23 cellular contexts compared by ENCODE assay signal in the genomic region with DNA sequence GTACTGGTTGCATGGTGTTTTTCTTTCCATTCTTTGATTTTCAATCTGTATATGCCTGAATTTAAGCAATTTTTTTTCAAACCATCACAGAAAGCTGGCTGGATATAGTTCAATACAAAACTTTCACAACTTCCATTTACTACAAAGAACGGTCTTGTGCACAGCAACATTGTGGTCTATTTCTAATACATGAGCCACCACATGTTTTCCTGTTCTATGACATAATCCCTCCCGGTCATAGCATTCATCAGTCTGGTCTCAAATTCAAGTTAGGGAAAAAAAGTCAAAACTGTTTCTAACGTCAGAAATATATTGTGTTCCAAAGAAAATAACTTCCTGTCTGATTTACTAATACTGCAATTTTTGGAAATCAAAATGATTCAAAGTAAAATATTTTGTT. TPM values are rescaled to one million over a fixed set of nuclear protein-coding genes. Genes with fewer than 3 reads are reported as not detected.
DNase-seq lines count a peak whose midpoint lies in the region; ATAC-seq, FAIRE-seq and TF ChIP-seq lines count a peak whose summit lies in the region.
"Had no signal": no experiment of that assay in that cellular context is flagged by ENCODE, and none has a peak within 500 bp of the region (broad histone marks: within the 10 kb centered on the region; RNA-seq: fewer than 3 reads in every experiment).

No MANE protein-coding gene starts in this region.

- BruUV-seq in MCF 10A (replicated peaks; lab: Mats Ljungman, UMichigan) = no TSS peak

- TF ChIP-seq CTCF in MCF 10A (IDR thresholded peaks at IDR 0.05; ENCODE audit: unreplicated experiment) (no peak), breast epithelium (IDR thresholded peaks at IDR 0.05) (no peak), progenitor cell of endocrine pancreas (IDR thresholded peaks at IDR 0.05; ENCODE audit: unreplicated experiment) (no peak)

- no peaks in the 10 kb centered on the region for H3K27me3 ChIP-seq in breast epithelium
- H3K27me3 ChIP-seq: heart right ventricle, sigmoid colon had no signal

- no peak overlapping the region for H3K4me3 Mint-ChIP-seq in MCF 10A (ENCODE audit: unreplicated experiment)
- no peak overlapping the region for H3K4me3 Mint-ChIP-seq in progenitor cell of endocrine pancreas (ENCODE audit: low read depth)
- no peak overlapping the region for H3K4me3 Mint-ChIP-seq in activated CD4-positive, alpha-beta T cell treated with anti-CD3 and anti-CD28 coated beads for 36 hours
- H3K4me3 Mint-ChIP-seq: activated naive CD8-positive, alpha-beta T cell; activated T-cell treated with anti-CD3 and anti-CD28 coated beads, Interleukin-2, amount 50 U/mL, for 24 hours; CD4-positive, alpha-beta memory T cell; central memory CD8-positive, alpha-beta T cell had no signal

- H3K27ac ChIP-seq in breast epithelium = no peak overlapping the region
- H3K27ac ChIP-seq: heart right ventricle, sigmoid colon, thoracic aorta had no signal

- no peaks in the 10 kb centered on the region for H3K36me3 ChIP-seq in breast epithelium
- H3K36me3 ChIP-seq: heart right ventricle, sigmoid colon, thoracic aorta had no signal

- no peak for ATAC-seq in activated CD4-positive, alpha-beta T cell treated with anti-CD3 and anti-CD28 coated beads for 36 hours

- H3K4me1 Mint-ChIP-seq in MCF 10A (ENCODE audit: insufficient read depth, unreplicated experiment) (peaks cover 2% of the 10 kb centered on the region), progenitor cell of endocrine pancreas (ENCODE audit: low read depth) (no peaks in the 10 kb centered on the region)
- no peaks in the 10 kb centered on the region for H3K4me1 Mint-ChIP-seq in activated CD4-positive, alpha-beta T cell treated with anti-CD3 and anti-CD28 coated beads for 36 hours
- H3K4me1 Mint-ChIP-seq: CD4-positive, alpha-beta memory T cell; central memory CD8-positive, alpha-beta T cell had no signal

- no peaks in the 10 kb centered on the region for H3K27me3 Mint-ChIP-seq in MCF 10A (ENCODE audit: insufficient read depth, unreplicated experiment)
- H3K27me3 Mint-ChIP-seq in progenitor cell of endocrine pancreas = no peaks in the 10 kb centered on the region
- no peaks in the 10 kb centered on the region for H3K27me3 Mint-ChIP-seq in activated CD4-positive, alpha-beta T cell treated with anti-CD3 and anti-CD28 coated beads for 36 hours
- H3K27me3 Mint-ChIP-seq: activated T-cell treated with anti-CD3 and anti-CD28 coated beads, Interleukin-2, amount 50 U/mL, for 24 hours; CD4-positive, alpha-beta memory T cell; central memory CD8-positive, alpha-beta T cell had no signal

- no peak for TF ChIP-seq POLR2A in breast epithelium (IDR thresholded peaks at IDR 0.05)

- peak; percentile 31 for DNase-seq in MCF 10A (ENCODE audit: unreplicated experiment)
- DNase-seq in breast epithelium (ENCODE audit: low spot score in 2 of 2) = no peak
- DNase-seq in SK-MEL-5 (ENCODE audit: low read depth, low spot score) = peak; percentile 93
- DNase-seq in fibroblast of gingiva (ENCODE audit: low read depth) = peak; percentile 21
- DNase-seq in urothelium cell line (ENCODE audit: low spot score) = no peak
- no peak for DNase-seq in cerebellar cortex (ENCODE audit: low spot score)
- no peak for DNase-seq in progenitor cell of endocrine pancreas (ENCODE audit: low spot score, unreplicated experiment)
- DNase-seq in activated CD4-positive, alpha-beta T cell treated with anti-CD3 and anti-CD28 coated beads for 36 hours = no peak
- DNase-seq: 8988T; activated CD4-positive, alpha-beta T cell treated with anti-CD3 and anti-CD28 coated beads, Interleukin-2, amount 50 U/mL, for 4 hours; activated T-cell treated with anti-CD3 and anti-CD28 coated beads, Interleukin-2, amount 50 U/mL, for 24 hours; CD4-positive, alpha-beta memory T cell; heart right ventricle; kidney; occipital lobe; SHP77 treated with DMSO at 0.1 percent for 48 hours; sigmoid colon; stimulated activated CD4-positive, alpha-beta T cell treated with anti-CD3 and anti-CD28 coated beads, Interleukin-4, amount 100 ng/mL, for 1 hour; stimulated activated CD8-positive, alpha-beta memory T cell treated with anti-CD3 and anti-CD28 coated beads, Interleukin-4, amount 100 ng/mL, for 48 hours had no signal

- H3K9me3 Mint-ChIP-seq in MCF 10A (ENCODE audit: unreplicated experiment) (peaks cover 7% of the 10 kb centered on the region), progenitor cell of endocrine pancreas (ENCODE audit: low read depth) (peaks cover 7% of the 10 kb centered on the region)
- H3K9me3 Mint-ChIP-seq in activated CD4-positive, alpha-beta T cell treated with anti-CD3 and anti-CD28 coated beads for 36 hours (ENCODE audit: low read depth) = peaks cover 8% of the 10 kb centered on the region
- H3K9me3 Mint-ChIP-seq: central memory CD8-positive, alpha-beta T cell had no signal

- FAIRE-seq in urothelium cell line (lab: Jason Lieb, UNC) = peak; percentile 5

- no peaks in the 10 kb centered on the region for H3K4me1 ChIP-seq in breast epithelium
- H3K4me1 ChIP-seq: sigmoid colon had no signal

- H3K4me3 ChIP-seq in breast epithelium = no peak overlapping the region
- H3K4me3 ChIP-seq: heart right ventricle, sigmoid colon, thoracic aorta had no signal

- no peak overlapping the region for H3K27ac Mint-ChIP-seq in MCF 10A (ENCODE audit: low read depth, unreplicated experiment)
- no peak overlapping the region for H3K27ac Mint-ChIP-seq in progenitor cell of endocrine pancreas
- H3K27ac Mint-ChIP-seq in activated CD4-positive, alpha-beta T cell treated with anti-CD3 and anti-CD28 coated beads for 36 hours = no peak overlapping the region
- H3K27ac Mint-ChIP-seq: activated naive CD8-positive, alpha-beta T cell; activated T-cell treated with anti-CD3 and anti-CD28 coated beads, Interleukin-2, amount 50 U/mL, for 24 hours; CD4-positive, alpha-beta memory T cell had no signal

- CTCF ChIA-PET in MCF 10A (lab: Yijun Ruan, JAX) = interaction anchor here (1.1 kb wide), 1 partner anchor 11 kb away, joined by 3 read pairs; no protein-coding TSS in a partner anchor
- CTCF ChIA-PET in activated CD4-positive, alpha-beta T cell treated with anti-CD3 and anti-CD28 coated beads for 36 hours (lab: Charles Lee) = no interaction called here

- in situ Hi-C loops in SK-MEL-5 (cut with HindIII; ENCODE audit: low pct_unique_long_range_greater_than_20kb, low sequenced_read_pairs) = no loop called here

- intact Hi-C loops in MCF 10A (cut with micrococcal nuclease) (no loop called here), breast epithelium (cut with DNase I; ENCODE audit: low total_unique reads) (no loop called here)
- intact Hi-C loops in activated CD4-positive, alpha-beta T cell treated with anti-CD3 and anti-CD28 coated beads for 36 hours (cut with DNase I, micrococcal nuclease) = no loop called here

- POLR2A ChIA-PET in MCF 10A (lab: Yijun Ruan, JAX) = no interaction called here
- POLR2A ChIA-PET in activated CD4-positive, alpha-beta T cell treated with anti-CD3 and anti-CD28 coated beads for 36 hours (lab: Charles Lee) = no interaction called here

- no peaks in the 10 kb centered on the region for H3K36me3 Mint-ChIP-seq in MCF 10A (ENCODE audit: insufficient read depth, unreplicated experiment)
- no peaks in the 10 kb centered on the region for H3K36me3 Mint-ChIP-seq in progenitor cell of endocrine pancreas (ENCODE audit: insufficient read depth)
- H3K36me3 Mint-ChIP-seq in activated CD4-positive, alpha-beta T cell treated with anti-CD3 and anti-CD28 coated beads for 36 hours (ENCODE audit: low read depth) = no peaks in the 10 kb centered on the region
- H3K36me3 Mint-ChIP-seq: activated naive CD8-positive, alpha-beta T cell; CD4-positive, alpha-beta memory T cell had no signal

- peaks cover 4 to 8% of the 10 kb centered on the region in 2 donors for H3K9me3 ChIP-seq in breast epithelium
- H3K9me3 ChIP-seq: sigmoid colon had no signal

RNA-seq across cellular contexts. Expression of a gene that starts 7.5 kb away (rescaled TPM):
- total RNA-seq in MCF 10A (2022) (not detected in 2 replicates), breast epithelium (1 to 10 TPM in 2 of 3 donors, not detected in 1; 2.2 to 2.9 TPM), progenitor cell of endocrine pancreas (0.44 and 1.1 TPM in 2 replicates)
- total RNA-seq in SK-MEL-5 (2014; rRNA removed; shearing (Covaris generic)) = not detected in 2 replicates
- not detected in 2 replicates for polyA plus RNA-seq in SK-MEL-5 (2015; cell fraction: cytosol; rRNA removed)
- not detected in 2 replicates for polyA plus RNA-seq in SK-MEL-5 (2015; cell fraction: nucleus; rRNA removed)
- not detected for total RNA-seq in activated CD4-positive, alpha-beta T cell treated with anti-CD3 and anti-CD28 coated beads for 36 hours
- total RNA-seq: CD4-positive, alpha-beta memory T cell; mononuclear cell; thoracic aorta had no signal
- polyA plus RNA-seq: CD4-positive, alpha-beta memory T cell had no signal

RNA-seq across cellular contexts. Expression of a gene that starts 24.2 kb away (rescaled TPM):
- total RNA-seq in MCF 10A (2022) (not detected in 2 replicates), breast epithelium (not detected), progenitor cell of endocrine pancreas (not detected in 2 replicates)
- not detected in 2 replicates for total RNA-seq in SK-MEL-5 (2014; rRNA removed; shearing (Covaris generic))
- not detected in 2 replicates for polyA plus RNA-seq in SK-MEL-5 (2015; cell fraction: cytosol; rRNA removed)
- not detected in 2 replicates for polyA plus RNA-seq in SK-MEL-5 (2015; cell fraction: nucleus; rRNA removed)
- not detected for total RNA-seq in activated CD4-positive, alpha-beta T cell treated with anti-CD3 and anti-CD28 coated beads for 36 hours
- total RNA-seq: CD4-positive, alpha-beta memory T cell; heart right ventricle; sigmoid colon; thoracic aorta had no signal
- polyA plus RNA-seq: CD4-positive, alpha-beta memory T cell; heart right ventricle; sigmoid colon had no signal

RNA-seq across cellular contexts. Expression of a gene that starts 40.2 kb away (rescaled TPM):
- 35.0 and 49.3 TPM in 2 replicates for total RNA-seq in MCF 10A (2022)
- 10 to 100 TPM in 2 of 3 donors, under 1 TPM in 1; 0.80 to 31.3 (median 17.7) TPM for total RNA-seq in breast epithelium
- 76.1 and 81.3 TPM in 2 replicates for total RNA-seq in SK-MEL-5 (2014; rRNA removed; shearing (Covaris generic))
- polyA plus RNA-seq in SK-MEL-5 (2015; cell fraction: cytosol; rRNA removed) = 346 and 371 TPM in 2 replicates
- 152 and 160 TPM in 2 replicates for polyA plus RNA-seq in SK-MEL-5 (2015; cell fraction: nucleus; rRNA removed)
- 2.7 and 3.6 TPM in 2 replicates for total RNA-seq in progenitor cell of endocrine pancreas
- total RNA-seq in activated CD4-positive, alpha-beta T cell treated with anti-CD3 and anti-CD28 coated beads for 36 hours = not detected
- total RNA-seq: CD4-positive, alpha-beta memory T cell had no signal
- polyA plus RNA-seq: CD4-positive, alpha-beta memory T cell had no signal

Comparison
In these comparisons a context has a peak if more than half of its experiments do, and no peak if none do; other contexts are left out.
1. DNase-seq: peak in MCF 10A (single experiment), SK-MEL-5 (single experiment) and fibroblast of gingiva (single experiment); none in breast epithelium (0 of 2), urothelium cell line (single experiment), cerebellar cortex (single experiment), progenitor cell of endocrine pancreas (single experiment) and activated CD4-positive, alpha-beta T cell treated with anti-CD3 and anti-CD28 coated beads for 36 hours (single experiment).